Comparison of ENCODE assay signal across 22 cellular contexts in genomic region chr5:30548580-30549305, GRCh38.
DNase-seq lines count a peak whose midpoint lies in the region; ATAC-seq, FAIRE-seq and TF ChIP-seq lines count a peak whose summit lies in the region.
"Had no signal": no experiment of that assay in that cellular context is flagged by ENCODE, and none has a peak within 500 bp of the region (broad histone marks: within the 10 kb centered on the region; RNA-seq: fewer than 3 reads in every experiment).

No MANE protein-coding gene starts in this region.

- H3K4me3 ChIP-seq in HepG2 (replicated peaks in 1 of 3; ENCODE audit: insufficient read depth in 1 of 3, low read depth in 2 of 3, low read length in 3 of 3) (no peak overlapping the region), right lobe of liver (no peak overlapping the region), SK-N-MC (peak overlapping the region; percentile 32; the same call in 1 of the 2 replicates), retinal pigment epithelial cell (ENCODE audit: low read length) (no peak overlapping the region)
- H3K4me3 ChIP-seq: A549, BLaER1, GM12878, GM23248 had no signal

- no peaks in the 10 kb centered on the region for H3K4me1 ChIP-seq in HepG2 (ENCODE audit: insufficient read depth, low read length)
- H3K4me1 ChIP-seq in right lobe of liver: no peaks in the 10 kb centered on the region
- H3K4me1 ChIP-seq: A549, BLaER1, Caco-2 had no signal

- H2AFZ ChIP-seq in HepG2 (ENCODE audit: low read length): no peak overlapping the region
- H2AFZ ChIP-seq: GM23248 had no signal

- CTCF ChIA-PET in HepG2 (lab: Yijun Ruan, JAX; ENCODE audit: low intra/inter-chr PET ratio, low total read pairs): no interaction called here

- WGBS in HepG2 (ENCODE audit: low lambda C conversion rate): 42% methylated on average over 4 of the region's 4 CpGs
- WGBS in right lobe of liver (ENCODE audit: insufficient coverage, low coverage, low lambda C conversion rate, missing lambda C conversion rate): 60% methylated on average over 4 of the region's 4 CpGs

- TF ChIP-seq POLR2A in HepG2 (IDR thresholded peaks at IDR 0.05; ENCODE audit: insufficient read depth in 1 of 2, low read depth in 2 of 2, low read length in 2 of 2): no peak
- no peak for TF ChIP-seq POLR2A in right lobe of liver (IDR thresholded peaks at IDR 0.05)

- TF ChIP-seq EP300 in HepG2 (IDR thresholded peaks at IDR 0.05; ENCODE audit: low read depth in 2 of 2, low read length in 2 of 2) (no peak), HepG2 (CRISPR knock-in tag; IDR thresholded peaks at IDR 0.05; ENCODE audit: borderline replicate concordance) (no peak)

- in situ Hi-C loops in HepG2 (cut with HindIII; ENCODE audit: extremely low pct_ligation_motif_present, low pct_unique_long_range_greater_than_20kb): no loop called here

- H3K4me2 ChIP-seq in HepG2 (ENCODE audit: low read depth, low read length): no peak overlapping the region
- H3K4me2 ChIP-seq: A549, BLaER1 had no signal

- no peaks in the 10 kb centered on the region for H3K79me2 ChIP-seq in HepG2 (ENCODE audit: insufficient read depth, low read length)

- no TSS peak for BruUV-seq in HepG2 (replicated peaks; lab: Mats Ljungman, UMichigan)

- H3K27me3 ChIP-seq in HepG2 (ENCODE audit: control insufficient read depth in 1 of 2, insufficient read depth in 2 of 2, low read length in 2 of 2) (no peaks in the 10 kb centered on the region; a peak in 1 of 5 replicates), right lobe of liver (no peaks in the 10 kb centered on the region)
- H3K27me3 ChIP-seq: BLaER1 had no signal

- no peak overlapping the region for H3K27ac ChIP-seq in HepG2 (ENCODE audit: extremely low read length, insufficient read depth, low read length)
- no peak overlapping the region for H3K27ac ChIP-seq in right lobe of liver
- H3K27ac ChIP-seq in SK-N-MC: peak overlapping the region; percentile 60; the same call in 1 of the 2 replicates
- H3K27ac ChIP-seq: 22Rv1, A549, BLaER1, C4-2B, GM23248 had no signal

- H4K20me1 ChIP-seq in HepG2 (ENCODE audit: insufficient read depth, low read length): no peaks in the 10 kb centered on the region
- H4K20me1 ChIP-seq: BLaER1 had no signal

- H3K9ac ChIP-seq in HepG2 (ENCODE audit: insufficient read depth, low read depth, low read length) (no peak overlapping the region), SK-N-MC (ENCODE audit: insufficient read length) (no peak overlapping the region)
- H3K9ac ChIP-seq: BLaER1, GM23248 had no signal

- H3K36me3 ChIP-seq in HepG2 (replicated peaks in 1 of 2; ENCODE audit: control insufficient read depth in 1 of 2, insufficient read depth in 2 of 2, low read length in 2 of 2): no peaks in the 10 kb centered on the region
- H3K36me3 ChIP-seq in right lobe of liver: no peaks in the 10 kb centered on the region
- H3K36me3 ChIP-seq in SK-N-MC (ENCODE audit: insufficient read depth, low read length): no peaks in the 10 kb centered on the region
- H3K36me3 ChIP-seq: BLaER1 had no signal

- FAIRE-seq in HepG2 (lab: Jason Lieb, UNC): no peak
- FAIRE-seq: A549, G401.6, GM12878, GM19239, H1 had no signal

- intact Hi-C loops in HepG2 (cut with micrococcal nuclease; ENCODE audit: unreplicated experiment) (no loop called here), right lobe of liver (cut with DNase I) (no loop called here)

- H3K9me3 ChIP-seq in HepG2 (ENCODE audit: low read length) (no peaks in the 10 kb centered on the region), right lobe of liver (no peaks in the 10 kb centered on the region), SK-N-MC (ENCODE audit: low read depth, low read length) (no peaks in the 10 kb centered on the region)
- H3K9me3 ChIP-seq: A549, BLaER1, Caco-2 had no signal

- DNase-seq in HepG2 (ENCODE audit: low spot score) (no peak), right lobe of liver (no peak), SK-N-MC (ENCODE audit: low read depth, low spot score) (peak; percentile 72), retinal pigment epithelial cell (ENCODE audit: low read depth) (peak; percentile 79), superior temporal gyrus (ENCODE audit: extremely low spot score) (no peak), NAMALWA (ENCODE audit: low spot score) (no peak)
- DNase-seq: Caco-2; CD4-positive, CD25-positive, alpha-beta regulatory T cell; CD8-positive, alpha-beta T cell; DMS153; DND-41; GM23248; H7; HCEC 1CT had no signal

- no peak for ATAC-seq in HepG2
- ATAC-seq in right lobe of liver: no peak
- ATAC-seq: A549; CD8-positive, alpha-beta T cell; GM12878 had no signal

- TF ChIP-seq RAD21 in HepG2 (CRISPR knock-in tag; IDR thresholded peaks at IDR 0.05): no peak

- POLR2A ChIA-PET in HepG2 (lab: Yijun Ruan, JAX): no interaction called here

- no peak for TF ChIP-seq CTCF in HepG2 (CRISPR knock-in tag; IDR thresholded peaks at IDR 0.05)
- no peak for TF ChIP-seq CTCF in right lobe of liver (IDR thresholded peaks at IDR 0.05)
- no peak for TF ChIP-seq CTCF in retinal pigment epithelial cell (conservative IDR thresholded peaks at IDR 0.05; ENCODE audit: low read depth, low read length)

TF ChIP-seq in HepG2, 621 proteins besides CTCF, POLR2A, EP300 and RAD21:
- TF ChIP-seq ZBTB42 (CRISPR knock-in tag; IDR thresholded peaks at IDR 0.05) (no peak), MAFK (conservative IDR thresholded peaks at IDR 0.05 in 1 of 2, IDR thresholded peaks at IDR 0.05 in 1 of 2; ENCODE audit: low read length in 2 of 2) (peak; percentile 28 to 66; a peak in 3 of 4 replicates), ZNF20 (CRISPR knock-in tag; IDR thresholded peaks at IDR 0.05) (no peak), AGO2 (optimal IDR thresholded peaks at IDR 0.05; ENCODE audit: low read depth, low read length) (no peak), FOXK1 (CRISPR knock-in tag; IDR thresholded peaks at IDR 0.05; ENCODE audit: borderline replicate concordance, low read depth) (no peak)

Comparison
In these comparisons a context has a peak if more than half of its experiments do, and no peak if none do; other contexts are left out.
1. DNase-seq: peak in SK-N-MC (single experiment) and retinal pigment epithelial cell (single experiment); none in HepG2 (single experiment), right lobe of liver (0 of 3), superior temporal gyrus (single experiment) and NAMALWA (single experiment).